1 cellular context compared by ENCODE assay signal in the genomic region with DNA sequence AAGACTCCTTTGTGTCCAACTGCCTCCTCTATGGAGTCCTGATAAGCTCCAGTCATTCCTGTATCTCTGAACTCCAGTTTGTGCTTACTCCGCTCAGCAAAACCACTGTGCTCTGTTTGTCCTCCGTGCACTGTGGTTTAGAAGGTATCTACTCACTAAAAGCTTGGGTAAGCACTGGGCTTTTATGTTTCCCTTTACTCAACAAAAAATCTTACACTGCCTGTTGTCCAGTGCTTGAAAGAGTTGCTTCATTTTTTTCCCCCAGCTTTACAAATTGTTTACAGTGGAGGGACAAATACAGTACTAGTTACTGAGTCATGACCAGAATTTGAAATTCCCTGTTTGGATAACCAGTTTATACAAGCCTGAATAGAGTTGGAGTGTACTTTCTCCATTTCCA.
TF ChIP-seq lines count a peak whose summit lies in the region.

No MANE protein-coding gene starts in this region.

TF ChIP-seq in SK-N-SH treated with all-trans-retinoic acid at 6 μM for 48 hours, 23 proteins besides CTCF, POLR2A, EP300 and RAD21 (continued from another document):
- TF ChIP-seq, protein P1, sequence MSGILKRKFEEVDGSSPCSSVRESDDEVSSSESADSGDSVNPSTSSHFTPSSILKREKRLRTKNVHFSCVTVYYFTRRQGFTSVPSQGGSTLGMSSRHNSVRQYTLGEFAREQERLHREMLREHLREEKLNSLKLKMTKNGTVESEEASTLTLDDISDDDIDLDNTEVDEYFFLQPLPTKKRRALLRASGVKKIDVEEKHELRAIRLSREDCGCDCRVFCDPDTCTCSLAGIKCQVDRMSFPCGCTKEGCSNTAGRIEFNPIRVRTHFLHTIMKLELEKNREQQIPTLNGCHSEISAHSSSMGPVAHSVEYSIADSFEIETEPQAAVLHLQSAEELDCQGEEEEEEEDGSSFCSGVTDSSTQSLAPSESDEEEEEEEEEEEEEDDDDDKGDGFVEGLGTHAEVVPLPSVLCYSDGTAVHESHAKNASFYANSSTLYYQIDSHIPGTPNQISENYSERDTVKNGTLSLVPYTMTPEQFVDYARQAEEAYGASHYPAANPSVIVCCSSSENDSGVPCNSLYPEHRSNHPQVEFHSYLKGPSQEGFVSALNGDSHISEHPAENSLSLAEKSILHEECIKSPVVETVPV (CRISPR knock-in tag; IDR thresholded peaks at IDR 0.05) = no peak
- no peak for TF ChIP-seq BACH2 (CRISPR knock-in tag; IDR thresholded peaks at IDR 0.05; ENCODE audit: borderline replicate concordance)
- no peak for TF ChIP-seq ZC3H10 (CRISPR knock-in tag; IDR thresholded peaks at IDR 0.05)
- TF ChIP-seq GLIS3 (CRISPR knock-in tag; IDR thresholded peaks at IDR 0.05) = no peak
- TF ChIP-seq, protein P2, sequence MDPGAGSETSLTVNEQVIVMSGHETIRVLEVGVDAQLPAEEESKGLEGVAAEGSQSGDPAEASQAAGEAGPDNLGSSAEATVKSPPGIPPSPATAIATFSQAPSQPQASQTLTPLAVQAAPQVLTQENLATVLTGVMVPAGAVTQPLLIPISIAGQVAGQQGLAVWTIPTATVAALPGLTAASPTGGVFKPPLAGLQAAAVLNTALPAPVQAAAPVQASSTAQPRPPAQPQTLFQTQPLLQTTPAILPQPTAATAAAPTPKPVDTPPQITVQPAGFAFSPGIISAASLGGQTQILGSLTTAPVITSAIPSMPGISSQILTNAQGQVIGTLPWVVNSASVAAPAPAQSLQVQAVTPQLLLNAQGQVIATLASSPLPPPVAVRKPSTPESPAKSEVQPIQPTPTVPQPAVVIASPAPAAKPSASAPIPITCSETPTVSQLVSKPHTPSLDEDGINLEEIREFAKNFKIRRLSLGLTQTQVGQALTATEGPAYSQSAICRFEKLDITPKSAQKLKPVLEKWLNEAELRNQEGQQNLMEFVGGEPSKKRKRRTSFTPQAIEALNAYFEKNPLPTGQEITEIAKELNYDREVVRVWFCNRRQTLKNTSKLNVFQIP (CRISPR knock-in tag; IDR thresholded peaks at IDR 0.05; ENCODE audit: borderline replicate concordance, low read depth) = no peak
- no peak for TF ChIP-seq ZFP30 (CRISPR knock-in tag; IDR thresholded peaks at IDR 0.05)
- no peak for TF ChIP-seq TCF4 (CRISPR knock-in tag; IDR thresholded peaks at IDR 0.05; ENCODE audit: borderline replicate concordance)
- TF ChIP-seq, protein P3, sequence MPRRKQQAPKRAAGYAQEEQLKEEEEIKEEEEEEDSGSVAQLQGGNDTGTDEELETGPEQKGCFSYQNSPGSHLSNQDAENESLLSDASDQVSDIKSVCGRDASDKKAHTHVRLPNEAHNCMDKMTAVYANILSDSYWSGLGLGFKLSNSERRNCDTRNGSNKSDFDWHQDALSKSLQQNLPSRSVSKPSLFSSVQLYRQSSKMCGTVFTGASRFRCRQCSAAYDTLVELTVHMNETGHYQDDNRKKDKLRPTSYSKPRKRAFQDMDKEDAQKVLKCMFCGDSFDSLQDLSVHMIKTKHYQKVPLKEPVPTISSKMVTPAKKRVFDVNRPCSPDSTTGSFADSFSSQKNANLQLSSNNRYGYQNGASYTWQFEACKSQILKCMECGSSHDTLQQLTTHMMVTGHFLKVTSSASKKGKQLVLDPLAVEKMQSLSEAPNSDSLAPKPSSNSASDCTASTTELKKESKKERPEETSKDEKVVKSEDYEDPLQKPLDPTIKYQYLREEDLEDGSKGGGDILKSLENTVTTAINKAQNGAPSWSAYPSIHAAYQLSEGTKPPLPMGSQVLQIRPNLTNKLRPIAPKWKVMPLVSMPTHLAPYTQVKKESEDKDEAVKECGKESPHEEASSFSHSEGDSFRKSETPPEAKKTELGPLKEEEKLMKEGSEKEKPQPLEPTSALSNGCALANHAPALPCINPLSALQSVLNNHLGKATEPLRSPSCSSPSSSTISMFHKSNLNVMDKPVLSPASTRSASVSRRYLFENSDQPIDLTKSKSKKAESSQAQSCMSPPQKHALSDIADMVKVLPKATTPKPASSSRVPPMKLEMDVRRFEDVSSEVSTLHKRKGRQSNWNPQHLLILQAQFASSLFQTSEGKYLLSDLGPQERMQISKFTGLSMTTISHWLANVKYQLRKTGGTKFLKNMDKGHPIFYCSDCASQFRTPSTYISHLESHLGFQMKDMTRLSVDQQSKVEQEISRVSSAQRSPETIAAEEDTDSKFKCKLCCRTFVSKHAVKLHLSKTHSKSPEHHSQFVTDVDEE (CRISPR knock-in tag; IDR thresholded peaks at IDR 0.05) = no peak
- no peak for TF ChIP-seq CSDC2 (CRISPR knock-in tag; IDR thresholded peaks at IDR 0.05)
